1 cellular context compared by ENCODE assay signal in the genomic region with DNA sequence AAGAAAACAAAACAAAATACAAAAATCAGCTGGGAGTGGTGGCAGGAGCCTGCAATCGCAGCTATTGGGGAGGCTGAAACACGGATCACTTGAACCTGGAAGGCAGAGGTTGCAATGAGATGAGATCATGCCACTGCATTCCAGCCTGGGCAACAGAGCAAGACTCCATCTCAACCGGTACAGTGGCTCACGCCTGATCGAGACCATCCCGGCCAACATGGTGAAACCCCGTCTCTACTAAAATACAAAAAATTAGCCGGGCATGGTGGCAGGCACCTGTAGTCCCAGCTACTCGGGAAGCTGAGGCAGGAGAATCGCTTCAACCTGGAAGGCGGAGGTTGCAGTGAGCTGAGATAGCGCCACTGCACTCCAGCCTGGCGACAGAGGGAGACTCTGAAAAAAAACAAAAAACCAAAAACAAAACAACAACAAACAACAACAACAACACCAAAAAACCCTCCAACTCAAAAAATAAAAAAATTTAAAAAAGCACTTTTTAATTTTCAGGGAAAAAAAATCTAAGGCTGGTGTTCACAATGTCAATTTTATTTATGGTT. TPM values are rescaled to one million over a fixed set of nuclear protein-coding genes. Genes with fewer than 3 reads are reported as not detected.
"Had no signal": no experiment of that assay in that cellular context is flagged by ENCODE, and none has a peak within 500 bp of the region (broad histone marks: within the 10 kb centered on the region; RNA-seq: fewer than 3 reads in every experiment).

No MANE protein-coding gene starts in this region.

RNA-seq across cellular contexts. Expression of gene IQUB, which starts 4.3 kb away (rescaled TPM):
- polyA plus RNA-seq: immature natural killer cell had no signal
